21 cellular contexts compared by ENCODE assay signal in the genomic region with DNA sequence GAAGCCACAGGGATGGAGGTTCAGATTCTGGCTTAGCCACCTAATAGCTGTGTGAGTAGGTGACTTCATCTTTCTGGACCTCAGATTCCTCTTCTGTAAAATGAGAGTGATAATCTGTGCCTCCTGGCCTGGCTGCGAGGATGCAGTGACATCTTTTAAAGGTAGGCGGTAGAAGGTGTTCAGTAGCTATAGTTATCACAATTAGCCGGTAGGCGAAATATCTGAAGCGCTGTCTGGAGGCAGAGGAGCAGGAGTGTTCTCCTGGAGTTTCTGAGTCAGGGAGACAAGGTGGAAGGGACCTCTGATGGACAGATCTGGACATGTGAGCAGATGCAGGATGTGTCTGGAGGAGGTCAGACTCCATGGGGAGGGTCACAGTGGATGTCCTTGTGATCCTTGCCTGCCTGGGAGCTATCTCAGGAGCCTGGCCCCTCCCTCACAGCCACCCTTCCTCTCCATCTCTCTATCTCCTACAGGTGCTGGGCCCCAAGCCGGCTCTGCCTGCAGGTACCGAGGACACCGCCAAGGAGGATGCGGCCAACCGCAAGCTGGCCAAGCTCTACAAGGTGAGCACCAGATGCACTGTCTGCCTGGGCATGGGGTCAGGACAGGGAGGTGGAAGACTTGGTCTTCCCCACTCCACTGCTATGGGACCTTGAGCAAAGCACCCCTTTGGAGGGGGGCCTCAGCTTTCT. TPM values are rescaled to one million over a fixed set of nuclear protein-coding genes. Genes with fewer than 3 reads are reported as not detected.
DNase-seq lines count a peak whose midpoint lies in the region; ATAC-seq and TF ChIP-seq lines count a peak whose summit lies in the region.
"Had no signal": no experiment of that assay in that cellular context is flagged by ENCODE, and none has a peak within 500 bp of the region (broad histone marks: within the 10 kb centered on the region; RNA-seq: fewer than 3 reads in every experiment).

No MANE protein-coding gene starts in this region.

- no peaks in the 10 kb centered on the region for H3K9me3 ChIP-seq in breast epithelium
- no peaks in the 10 kb centered on the region for H3K9me3 ChIP-seq in esophagus squamous epithelium
- no peaks in the 10 kb centered on the region for H3K9me3 ChIP-seq in tibial artery
- H3K9me3 ChIP-seq: BE2C, Peyer's patch had no signal

- H3K9me3 Mint-ChIP-seq in MCF 10A (ENCODE audit: unreplicated experiment), result no peaks in the 10 kb centered on the region
- no peaks in the 10 kb centered on the region for H3K9me3 Mint-ChIP-seq in nephron progenitor cell
- H3K9me3 Mint-ChIP-seq: CD4-positive, alpha-beta T cell; IgD-negative memory B cell had no signal

- peaks cover 24% of the 10 kb centered on the region for H3K36me3 Mint-ChIP-seq in MCF 10A (ENCODE audit: insufficient read depth, unreplicated experiment)
- H3K36me3 Mint-ChIP-seq in nephron progenitor cell (ENCODE audit: low read depth), result peaks cover 36% of the 10 kb centered on the region
- H3K36me3 Mint-ChIP-seq: IgD-negative memory B cell had no signal

- DNase-seq in breast epithelium (ENCODE audit: low spot score in 2 of 2) (no peak), MCF 10A (ENCODE audit: unreplicated experiment) (no peak), esophagus squamous epithelium (lab: John Stamatoyannopoulos, UW) (no peak), nephron progenitor cell (no peak), tibial artery (peak in 1 of 2 donors; percentile 61), lower leg skin (ENCODE audit: low spot score in 2 of 2) (no peak)
- DNase-seq in stimulated activated naive CD4-positive, alpha-beta T cell treated with Interleukin-2 at 50 U/mL for 16 hours (lab: John Stamatoyannopoulos, UW), result no peak
- DNase-seq: 8988T; BE2C; CD4-positive, alpha-beta T cell; EL; H7; Kasumi-1; NCI-H1105 treated with DMSO at 0.1 percent for 48 hours; NCI-H1694 treated with DMSO at 0.1 percent for 48 hours; NCI-H2107; NCI-H2227 treated with DMSO at 0.1 percent for 48 hours; NCI-H524 treated with DMSO at 0.1 percent for 48 hours had no signal

- H3K27ac Mint-ChIP-seq in MCF 10A (ENCODE audit: low read depth, unreplicated experiment) (no peak overlapping the region), nephron progenitor cell (peak overlapping the region; percentile 51)
- H3K27ac Mint-ChIP-seq: CD4-positive, alpha-beta T cell had no signal

- no TSS peak for BruUV-seq in MCF 10A (replicated peaks; lab: Mats Ljungman, UMichigan)

- no peaks in the 10 kb centered on the region for H3K27me3 Mint-ChIP-seq in MCF 10A (ENCODE audit: insufficient read depth, unreplicated experiment)
- H3K27me3 Mint-ChIP-seq in nephron progenitor cell (ENCODE audit: low read depth, poor library complexity), result peaks cover 3% of the 10 kb centered on the region
- H3K27me3 Mint-ChIP-seq: CD4-positive, alpha-beta T cell; IgD-negative memory B cell had no signal

- no peak overlapping the region for H3K4me3 Mint-ChIP-seq in MCF 10A (ENCODE audit: unreplicated experiment)
- H3K4me3 Mint-ChIP-seq in nephron progenitor cell, result no peak overlapping the region
- H3K4me3 Mint-ChIP-seq: CD4-positive, alpha-beta T cell had no signal

- H3K4me1 ChIP-seq in breast epithelium (no peaks in the 10 kb centered on the region), esophagus squamous epithelium (peaks cover 0 to 67% (median 15%) of the 10 kb centered on the region in 3 donors), tibial artery (peaks cover 0 to 57% (median 22%) of the 10 kb centered on the region in 4 donors)
- H3K4me1 ChIP-seq: BE2C had no signal

- H3K36me3 ChIP-seq in breast epithelium, result peaks cover 25% of the 10 kb centered on the region
- peaks cover 24 to 100% (median 63%) of the 10 kb centered on the region in 3 donors for H3K36me3 ChIP-seq in esophagus squamous epithelium
- H3K36me3 ChIP-seq in tibial artery, result peaks cover 92 to 99% (median 97%) of the 10 kb centered on the region in 3 donors
- H3K36me3 ChIP-seq: BE2C had no signal

- no peak for TF ChIP-seq POLR2A in breast epithelium (IDR thresholded peaks at IDR 0.05)
- no peak for TF ChIP-seq POLR2A in esophagus squamous epithelium (IDR thresholded peaks at IDR 0.05)
- no peak for TF ChIP-seq POLR2A in lower leg skin (IDR thresholded peaks at IDR 0.05)

- 98 to 100% methylated on average over 5 to 7 of the region's 10 CpGs for WGBS in esophagus squamous epithelium, 2 donors
- WGBS in lower leg skin, 2 donors, result 96 to 98% methylated on average over 10 of the region's 10 CpGs

- no peak overlapping the region for H3K4me3 ChIP-seq in breast epithelium
- H3K4me3 ChIP-seq in esophagus squamous epithelium, result no peak overlapping the region
- H3K4me3 ChIP-seq in tibial artery, result no peak overlapping the region
- H3K4me3 ChIP-seq in lower leg skin (ENCODE audit: low read depth, poor library complexity, severe bottlenecking), result no peak overlapping the region
- H3K4me3 ChIP-seq: Peyer's patch had no signal

- intact Hi-C loops in breast epithelium (cut with DNase I; ENCODE audit: low total_unique reads), result loop anchor here (1.0 to 10.0 kb wide), 2 partner anchors 16 to 99 kb away; no protein-coding TSS in a partner anchor
- intact Hi-C loops in MCF 10A (cut with micrococcal nuclease), result no loop called here
- intact Hi-C loops in esophagus squamous epithelium (cut with DNase I), result no loop called here
- intact Hi-C loops in tibial artery (cut with DNase I; ENCODE audit: low total_unique reads), result no loop called here
- intact Hi-C loops in lower leg skin (cut with DNase I; ENCODE audit: low total_unique reads), result loop anchor here (10.0 kb wide), 1 partner anchor 99 kb away; no protein-coding TSS in a partner anchor

- TF ChIP-seq CTCF in breast epithelium (IDR thresholded peaks at IDR 0.05) (no peak), MCF 10A (IDR thresholded peaks at IDR 0.05; ENCODE audit: unreplicated experiment) (no peak), esophagus squamous epithelium (IDR thresholded peaks at IDR 0.05) (no peak), nephron progenitor cell (IDR thresholded peaks at IDR 0.05) (no peak), tibial artery (IDR thresholded peaks at IDR 0.05) (no peak), lower leg skin (IDR thresholded peaks at IDR 0.05) (no peak)

- ATAC-seq in GM21717 (IDR thresholded peaks at IDR 0.05; ENCODE audit: unreplicated experiment), result no peak

- H3K27me3 ChIP-seq in breast epithelium (no peaks in the 10 kb centered on the region), esophagus squamous epithelium (no peaks in the 10 kb centered on the region), tibial artery (no peaks in the 10 kb centered on the region)
- H3K27me3 ChIP-seq: BE2C, Peyer's patch had no signal

- POLR2A ChIA-PET in MCF 10A (lab: Yijun Ruan, JAX), result interaction anchor here (0.7 kb wide), 1 partner anchor 86 kb away, joined by 3 read pairs; no protein-coding TSS in a partner anchor

- H3K27ac ChIP-seq in breast epithelium (peak overlapping the region; percentile 45 to 68), esophagus squamous epithelium (peak overlapping the region in 3 of 4 donors; percentile 8 to 41 (median 25)), tibial artery (peak overlapping the region; percentile 26 to 29)
- H3K27ac ChIP-seq: Peyer's patch had no signal

- H3K4me1 Mint-ChIP-seq in MCF 10A (ENCODE audit: insufficient read depth, unreplicated experiment), result peaks cover 6% of the 10 kb centered on the region
- H3K4me1 Mint-ChIP-seq in nephron progenitor cell, result no peaks in the 10 kb centered on the region
- H3K4me1 Mint-ChIP-seq: IgD-negative memory B cell had no signal

- CTCF ChIA-PET in MCF 10A (lab: Yijun Ruan, JAX), result interaction anchor here (0.6 to 3.7 kb wide), 6 partner anchors 35 to 140 kb away, joined by 3 to 33 read pairs (median 5); no protein-coding TSS in a partner anchor

RNA-seq across cellular contexts. Expression of a gene that starts 45.6 kb away (rescaled TPM):
- total RNA-seq in breast epithelium, result over 10,000 TPM in 1 of 3 donors, 1,000 to 10,000 TPM in 2; 1,290 to 13,922 (median 1,437) TPM
- total RNA-seq in MCF 10A (2022), result 21.9 and 24.9 TPM in 2 replicates
- 1,000 to 10,000 TPM in 2 of 4 donors, 100 to 1,000 TPM in 2; 287 to 1,151 (median 926) TPM for total RNA-seq in esophagus squamous epithelium
- total RNA-seq in lower leg skin, result 1,000 to 10,000 TPM in 2 of 4 donors, 100 to 1,000 TPM in 2; 835 to 2,031 (median 1,042) TPM

RNA-seq across cellular contexts. Expression of a gene that starts 56.4 kb away (rescaled TPM):
- 100 to 1,000 TPM; 263 to 444 (median 334) TPM for total RNA-seq in breast epithelium
- 200 and 231 TPM in 2 replicates for total RNA-seq in MCF 10A (2022)
- total RNA-seq in esophagus squamous epithelium, result 100 to 1,000 TPM in 2 of 4 donors, 10 to 100 TPM in 2; 43.7 to 169 (median 119) TPM
- 100 to 1,000 TPM; 131 to 323 (median 208) TPM for total RNA-seq in lower leg skin

Comparison
In these comparisons a context has a peak if more than half of its experiments do, and no peak if none do; other contexts are left out.
1. RNA of a gene that starts 45.6 kb away (total RNA-seq): 1,290 to 13,922 TPM in breast epithelium, 835 to 2,031 TPM in lower leg skin and 287 to 1,151 TPM in esophagus squamous epithelium; 21.9 to 24.9 TPM in MCF 10A; every median in the first group is over 10 times any median in the second.
2. intact Hi-C loops: an anchor here in breast epithelium (1.0 to 10.0 kb wide) and lower leg skin (10.0 kb wide); none called in MCF 10A, esophagus squamous epithelium and tibial artery.
3. Peak in every context shown above with its lines, with median percentiles within 50 percentile points of each other: H3K27ac ChIP-seq.